Comparison of ENCODE assay signal across 16 cellular contexts in the genomic region with DNA sequence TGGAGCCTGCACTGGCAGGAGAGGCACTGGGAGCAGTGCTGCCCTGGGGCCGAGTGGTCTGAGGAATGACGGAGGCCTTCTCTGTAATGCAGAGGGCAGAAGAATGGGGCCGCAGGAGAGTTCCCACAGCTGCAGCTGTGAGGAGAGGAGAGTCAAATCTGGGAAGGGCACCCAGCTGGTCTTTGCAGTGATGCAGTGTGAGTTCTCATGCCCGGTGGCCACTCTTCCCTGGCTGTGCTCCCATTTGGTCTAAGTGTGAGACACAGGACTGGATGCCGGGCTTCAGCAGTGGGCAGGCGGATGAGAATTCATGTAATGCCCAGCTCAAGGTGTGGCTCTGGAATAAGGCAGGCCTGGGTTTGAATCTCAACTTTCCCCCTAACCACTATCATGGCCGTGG.
A peak's percentile ranks its signal among the peaks of the same experiment; 100 is the strongest.
DNase-seq lines count a peak whose midpoint lies in the region; ATAC-seq and TF ChIP-seq lines count a peak whose summit lies in the region.
"Had no signal": no experiment of that assay in that cellular context is flagged by ENCODE, and none has a peak within 500 bp of the region (broad histone marks: within the 10 kb centered on the region; RNA-seq: fewer than 3 reads in every experiment).

No MANE protein-coding gene starts in this region.

- H3K9me1 ChIP-seq in IMR-90 (ENCODE audit: insufficient read depth, low read length), result no peaks in the 10 kb centered on the region

- BruUV-seq in IMR-90 (replicated peaks; lab: Mats Ljungman, UMichigan), result no TSS peak

- H2BK120ac ChIP-seq in IMR-90 (ENCODE audit: low read depth, low read length), result peak overlapping the region; percentile 33

- DNase-seq in ELF-1 (ENCODE audit: low read depth, low spot score) (peak; percentile 36), IMR-90 (no peak), islet precursor cell (peak; percentile 43), gastrocnemius medialis (no peak), DMS 273 (lab: John Stamatoyannopoulos, UW; ENCODE audit: unreplicated experiment) (no peak), NCI-H2029 treated with DMSO at 0.1 percent for 48 hours (lab: John Stamatoyannopoulos, UW) (no peak), CD14-positive monocyte (ENCODE audit: low spot score) (no peak)
- DNase-seq: CD4-positive, alpha-beta T cell; MG63; NCI-H1105 treated with DMSO at 0.1 percent for 48 hours; NCI-H1694 treated with DMSO at 0.1 percent for 48 hours; NK-92 treated with Interleukin-12 subunit alpha and Interleukin-12 subunit beta, amount 100 ng/mL, for 24 hours; RPMI8226; SJCRH30 had no signal

- no peaks in the 10 kb centered on the region for H3K27me3 ChIP-seq in IMR-90 (ENCODE audit: control insufficient read depth, insufficient read depth, low read length)
- H3K27me3 ChIP-seq in gastrocnemius medialis, result peaks cover 0 to 3% (median 0%) of the 10 kb centered on the region in 3 donors
- H3K27me3 ChIP-seq: MG63, SJCRH30 had no signal

- H2BK20ac ChIP-seq in IMR-90 (ENCODE audit: low read depth, low read length), result 0 out of 2 replicates have a peak overlapping the region, but pooled peaks have one; percentile 14

- no peak overlapping the region for H2AFZ ChIP-seq in IMR-90 (replicated peaks; ENCODE audit: low read length, poor library complexity)

- H3K27me3 Mint-ChIP-seq in CD14-positive monocyte (ENCODE audit: low read depth in 3 of 3), result peaks cover 15 to 31% (median 21%) of the 10 kb centered on the region in 3 donors

- no peak for ATAC-seq in IMR-90 (ENCODE audit: low read depth)
- no peak for ATAC-seq in gastrocnemius medialis
- no peak for ATAC-seq in GM18511 (IDR thresholded peaks at IDR 0.05; ENCODE audit: unreplicated experiment)

- POLR2A ChIA-PET in IMR-90 (lab: Charles Lee; ENCODE audit: unreplicated experiment), result no interaction called here

- no peak overlapping the region for H3K23ac ChIP-seq in IMR-90 (ENCODE audit: low read depth, low read length)

- in situ Hi-C loops in IMR-90 (cut with MboI; ENCODE audit: low sequenced_read_pairs) (no loop called here), gastrocnemius medialis (cut with MboI; ENCODE audit: low sequenced_read_pairs in 4 of 4) (no loop called here)

- no peak overlapping the region for H3K14ac ChIP-seq in IMR-90 (replicated peaks; ENCODE audit: low read depth, low read length)

- H3K9me3 ChIP-seq in IMR-90 (ENCODE audit: control insufficient read depth, insufficient read depth, low read length), result peaks cover 12% of the 10 kb centered on the region; the same call in 1 of the 2 replicates
- H3K9me3 ChIP-seq in gastrocnemius medialis, result no peaks in the 10 kb centered on the region

- H2BK5ac ChIP-seq in IMR-90 (ENCODE audit: low read depth, low read length, poor library complexity, severe bottlenecking), result no peak overlapping the region

- H3K27ac Mint-ChIP-seq in CD14-positive monocyte, result no peak overlapping the region
- H3K27ac Mint-ChIP-seq: B cell; CD4-positive, alpha-beta T cell had no signal

- H3K9me3 Mint-ChIP-seq in CD14-positive monocyte, result peaks cover 10 to 28% (median 25%) of the 10 kb centered on the region in 7 donors
- H3K9me3 Mint-ChIP-seq: CD4-positive, alpha-beta T cell had no signal

- H3K18ac ChIP-seq in IMR-90 (ENCODE audit: low read depth, low read length), result no peak overlapping the region

- TF ChIP-seq CTCF in IMR-90 (conservative IDR thresholded peaks at IDR 0.05; ENCODE audit: low read depth, low read length) (no peak), gastrocnemius medialis (IDR thresholded peaks at IDR 0.05 in 4 of 5, conservative IDR thresholded peaks at IDR 0.05 in 1 of 5) (no peak), CD14-positive monocyte (IDR thresholded peaks at IDR 0.05) (no peak)

- WGBS in IMR-90 (ENCODE audit: extremely low coverage in 2 of 2, insufficient read length in 1 of 2), 2 experiments, result 83% methylated on average over 2 of the region's 7 CpGs; no CpG with 5 or more reads in 1 of the 2 experiments

- H2BK15ac ChIP-seq in IMR-90 (ENCODE audit: low read depth, low read length), result 0 out of 3 replicates have a peak overlapping the region, but pooled peaks have one; percentile 60

- H2AK9ac ChIP-seq in IMR-90 (replicated peaks; ENCODE audit: low read depth, low read length, poor library complexity), result no peak overlapping the region

- H3K27ac ChIP-seq in IMR-90 (ENCODE audit: insufficient read depth, low read length) (no peak overlapping the region), gastrocnemius medialis (peak overlapping the region; percentile 21 to 63 (median 37))
- H3K27ac ChIP-seq: SJCRH30 had no signal

- no peak overlapping the region for H3K9ac ChIP-seq in IMR-90 (ENCODE audit: low read depth, low read length)

- H3K56ac ChIP-seq in IMR-90 (ENCODE audit: extremely low read depth, insufficient read depth, low read length), result no peak overlapping the region

- H4K5ac ChIP-seq in IMR-90 (ENCODE audit: low read depth, low read length), result no peak overlapping the region

- no peak for TF ChIP-seq RAD21 in IMR-90 (IDR thresholded peaks at IDR 0.05; ENCODE audit: low read length)

- dilution Hi-C loops in IMR-90 (cut with HindIII; ENCODE audit: low sequenced_read_pairs, unreplicated experiment), result no loop called here

- H3K4me3 Mint-ChIP-seq in CD14-positive monocyte, result no peak overlapping the region
- H3K4me3 Mint-ChIP-seq: B cell; CD4-positive, alpha-beta T cell had no signal

- peak overlapping the region; percentile 20; the same call in 1 of the 2 replicates for H2AK5ac ChIP-seq in IMR-90 (ENCODE audit: low read depth, low read length)

- no peak overlapping the region for H3K4ac ChIP-seq in IMR-90 (ENCODE audit: low read depth, low read length)

- no peaks in the 10 kb centered on the region for H3K79me1 ChIP-seq in IMR-90 (ENCODE audit: low read depth in 1 of 2, low read length in 2 of 2)

- peaks cover 9% of the 10 kb centered on the region for H3K4me1 ChIP-seq in IMR-90 (ENCODE audit: control insufficient read depth, insufficient read depth, low read length)
- no peaks in the 10 kb centered on the region for H3K4me1 ChIP-seq in gastrocnemius medialis

- no peaks in the 10 kb centered on the region for H3K4me1 Mint-ChIP-seq in CD14-positive monocyte
- H3K4me1 Mint-ChIP-seq: B cell had no signal

- CTCF ChIA-PET in IMR-90 (lab: Yijun Ruan, JAX), result no interaction called here

- H3K4me3 ChIP-seq in IMR-90 (ENCODE audit: insufficient read depth, low read depth, low read length) (no peak overlapping the region), gastrocnemius medialis (peak overlapping the region in 1 of 4 donors; percentile 25)
- H3K4me3 ChIP-seq: MG63, SJCRH30 had no signal

- H3K36me3 Mint-ChIP-seq in CD14-positive monocyte, result no peaks in the 10 kb centered on the region

- H3K36me3 ChIP-seq in IMR-90 (ENCODE audit: control insufficient read depth, insufficient read depth, low read length) (no peaks in the 10 kb centered on the region), gastrocnemius medialis (no peaks in the 10 kb centered on the region)
- H3K36me3 ChIP-seq: MG63, SJCRH30 had no signal

- H4K8ac ChIP-seq in IMR-90 (ENCODE audit: low read depth in 2 of 2, low read length in 2 of 2), result no peak overlapping the region

- H4K20me1 ChIP-seq in IMR-90 (ENCODE audit: insufficient read depth, low read length), result no peaks in the 10 kb centered on the region

- intact Hi-C loops in IMR-90 (cut with micrococcal nuclease) (no loop called here), gastrocnemius medialis (cut with DNase I; ENCODE audit: low total_unique reads) (loop anchor here (5.0 kb wide), 2 partner anchors 69 to 346 kb away; no protein-coding TSS in a partner anchor), CD14-positive monocyte (cut with micrococcal nuclease) (no loop called here)

- no peak overlapping the region; the same call in 1 of the 2 replicates for H4K91ac ChIP-seq in IMR-90 (ENCODE audit: insufficient read depth, low read depth, low read length)

- H3K4me2 ChIP-seq in IMR-90 (ENCODE audit: low read depth, low read length), result no peak overlapping the region

- no peak for TF ChIP-seq POLR2A in IMR-90 (IDR thresholded peaks at IDR 0.05; ENCODE audit: low read depth, low read length)
- TF ChIP-seq POLR2A in gastrocnemius medialis (IDR thresholded peaks at IDR 0.05), result no peak

TF ChIP-seq in IMR-90, 13 proteins besides CTCF, POLR2A, EP300 and RAD21:
- TF ChIP-seq SMC3 (IDR thresholded peaks at IDR 0.05; ENCODE audit: low read depth, low read length) (no peak), MAZ (IDR thresholded peaks at IDR 0.05; ENCODE audit: borderline replicate concordance, low read depth, low read length) (no peak), FOS (IDR thresholded peaks at IDR 0.05; ENCODE audit: low read depth, low read length) (no peak), CHD1 (IDR thresholded peaks at IDR 0.05; ENCODE audit: low read depth, low read length) (no peak), NFE2L2 (IDR thresholded peaks at IDR 0.05; ENCODE audit: low read depth, low read length) (no peak), BHLHE40 (IDR thresholded peaks at IDR 0.05; ENCODE audit: low read depth, low read length) (no peak)

Comparison
In these comparisons a context has a peak if more than half of its experiments do, and no peak if none do; other contexts are left out.
1. DNase-seq: peak in ELF-1 (single experiment) and islet precursor cell (single experiment); none in IMR-90 (single experiment), gastrocnemius medialis (0 of 2), DMS 273 (single experiment), NCI-H2029 treated with DMSO at 0.1 percent for 48 hours (single experiment) and CD14-positive monocyte (single experiment).